In genomic region chr4:163948920-163949455, GRCh38 we compare ENCODE assay signal across 23 cellular contexts.
"Had no signal": no experiment of that assay in that cellular context is flagged by ENCODE, and none has a peak within 500 bp of the region (broad histone marks: within the 10 kb centered on the region; RNA-seq: fewer than 3 reads in every experiment).

No MANE protein-coding gene starts in this region.

- H3K27ac ChIP-seq: RWPE1, SJCRH30 had no signal

- H3K4me3 ChIP-seq: MG63, SJCRH30 had no signal

- H3K36me3 ChIP-seq: MG63, SJCRH30 had no signal

- H3K4me1 ChIP-seq: SJCRH30 had no signal

- H3K27me3 ChIP-seq: MG63, SJCRH30 had no signal

- DNase-seq: IMR-90, Karpas-422, KG1, MG63, NCI-H1092, NCI-H1105 treated with DMSO at 0.1 percent for 48 hours, NCI-H1417 treated with DMSO at 0.1 percent for 48 hours, NCI-H146, NCI-H1694 treated with DMSO at 0.1 percent for 48 hours, NCI-H1930, NCI-H2081, NCI-H2107, NCI-H2227 treated with DMSO at 0.1 percent for 48 hours, NCI-H524, NCI-H526 treated with DMSO at 0.1 percent for 48 hours, NCI-H748 treated with DMSO at 0.1 percent for 48 hours, PC-3, SHP77 treated with DMSO at 0.1 percent for 48 hours, SJCRH30 had no signal

- FAIRE-seq: HepG2 had no signal

- H3K9me3 ChIP-seq: MG63, SJCRH30 had no signal

- ATAC-seq: Panc1, PC-3, SK-N-SH treated with all-trans-retinoic acid at 6 μM for 48 hours had no signal
